8 cellular contexts compared by ENCODE assay signal in genomic region chr22:20116951-20117645, GRCh38. TPM values are rescaled to one million over a fixed set of nuclear protein-coding genes. Genes with fewer than 3 reads are reported as not detected.
A peak's percentile ranks its signal among the peaks of the same experiment; 100 is the strongest.
DNase-seq lines count a peak whose midpoint lies in the region; ATAC-seq and TF ChIP-seq lines count a peak whose summit lies in the region.

TSS of gene TRMT2A (minus strand) at chr22:20117226. CDS start at chr22:20116906, 320 bp downstream.

- peak within 1 kb of the TSS; percentile 91 for H3K27ac Mint-ChIP-seq in activated CD8-positive, alpha-beta memory T cell treated with anti-CD3 and anti-CD28 coated beads, Interleukin-2, amount 10 ng/mL, durations not matched to agents 7 days and 5 days
- H3K27ac Mint-ChIP-seq in endodermal cell = peak within 1 kb of the TSS; percentile 94

- H3K9ac ChIP-seq in endodermal cell (ENCODE audit: extremely low read depth, low read length, poor library complexity, severe bottlenecking) = peak within 1 kb of the TSS; percentile 95

- peak within 1 kb of the TSS; percentile 89 for H3K4me3 Mint-ChIP-seq in activated CD8-positive, alpha-beta memory T cell treated with anti-CD3 and anti-CD28 coated beads, Interleukin-2, amount 10 ng/mL, durations not matched to agents 7 days and 5 days
- H3K4me3 Mint-ChIP-seq in endodermal cell = peak within 1 kb of the TSS; percentile 89

- WGBS in endodermal cell (ENCODE audit: insufficient coverage in 1 of 2, insufficient read length in 1 of 2), 2 experiments = 0% methylated on average over 23 to 93 of the region's 93 CpGs
- WGBS in mesodermal cell (ENCODE audit: insufficient coverage in 2 of 2), 2 experiments = 0% methylated on average over 60 to 73 of the region's 93 CpGs

- DNase-seq in COR-L47 (lab: John Stamatoyannopoulos, UW) (peak; percentile 98), HUDEP-2 (lab: John Stamatoyannopoulos, UW; ENCODE audit: unreplicated experiment in 76 of 76) (peak; percentile 61 to 98 (median 95)), NOMO-1 treated with dmso at 0.1 percent for 144 hours (lab: John Stamatoyannopoulos, UW; ENCODE audit: unreplicated experiment) (peak; percentile 95), endodermal cell (peak; percentile 99)
- peak; percentile 98 for DNase-seq in activated CD8-positive, alpha-beta memory T cell treated with anti-CD3 and anti-CD28 coated beads, Interleukin-2, amount 10 ng/mL, durations not matched to agents 7 days and 5 days
- DNase-seq in stimulated activated CD8-positive, alpha-beta memory T cell treated with anti-CD3 and anti-CD28 coated beads, Interleukin-15, amount 100 ng/mL, for 4 hours (ENCODE audit: low read depth in 2 of 2) = peak; percentile 93 to 96

- no peaks in the 10 kb centered on the region for H3K27me3 Mint-ChIP-seq in activated CD8-positive, alpha-beta memory T cell treated with anti-CD3 and anti-CD28 coated beads, Interleukin-2, amount 10 ng/mL, durations not matched to agents 7 days and 5 days
- no peaks in the 10 kb centered on the region for H3K27me3 Mint-ChIP-seq in endodermal cell (ENCODE audit: insufficient read depth)

- peak; percentile 29 for TF ChIP-seq CTCF in endodermal cell (conservative IDR thresholded peaks at IDR 0.05)

- H3K4me1 ChIP-seq in endodermal cell (ENCODE audit: control insufficient read depth, insufficient read depth, low read length) (peaks cover 7% of the 10 kb centered on the region), mesodermal cell (ENCODE audit: control insufficient read depth, insufficient read depth, low read length, poor library complexity, severe bottlenecking) (peaks cover 16% of the 10 kb centered on the region)

- H3K9me3 ChIP-seq in endodermal cell (ENCODE audit: control insufficient read depth, low read length) (no peaks in the 10 kb centered on the region), mesodermal cell (ENCODE audit: control insufficient read depth, low read length) (no peaks in the 10 kb centered on the region)

- no peaks in the 10 kb centered on the region for H3K27me3 ChIP-seq in endodermal cell (ENCODE audit: control insufficient read depth, insufficient read depth, low read length, poor library complexity, severe bottlenecking)

- CTCF ChIA-PET in activated CD8-positive, alpha-beta memory T cell treated with anti-CD3 and anti-CD28 coated beads, Interleukin-2, amount 10 ng/mL, durations not matched to agents 7 days and 5 days (lab: Charles Lee) = interaction anchor here (0.8 to 2.6 kb wide), 8 partner anchors 12 to 146 kb away, joined by 3 to 17 read pairs (median 4); no protein-coding TSS in a partner anchor

- peak; percentile 47 for ATAC-seq in GM21367 (IDR thresholded peaks at IDR 0.05; ENCODE audit: unreplicated experiment)
- ATAC-seq in activated CD8-positive, alpha-beta memory T cell treated with anti-CD3 and anti-CD28 coated beads, Interleukin-2, amount 10 ng/mL, durations not matched to agents 7 days and 5 days = peak; percentile 86

- H3K27ac ChIP-seq in endodermal cell (ENCODE audit: low read depth, low read length) (peak within 1 kb of the TSS; percentile 88), mesodermal cell (ENCODE audit: low read depth, low read length, severe bottlenecking) (peak within 1 kb of the TSS; percentile 82)

- H3K4me3 ChIP-seq in endodermal cell (ENCODE audit: low read length) (peak within 1 kb of the TSS; percentile 95), mesodermal cell (ENCODE audit: extremely low read depth, insufficient read depth, low read length, poor library complexity, severe bottlenecking) (peak within 1 kb of the TSS; percentile 98)

- peaks cover 44% of the 10 kb centered on the region for H3K36me3 Mint-ChIP-seq in activated CD8-positive, alpha-beta memory T cell treated with anti-CD3 and anti-CD28 coated beads, Interleukin-2, amount 10 ng/mL, durations not matched to agents 7 days and 5 days
- peaks cover 41% of the 10 kb centered on the region for H3K36me3 Mint-ChIP-seq in endodermal cell (ENCODE audit: low read depth)

- H3K36me3 ChIP-seq in endodermal cell (ENCODE audit: control insufficient read depth, insufficient read depth, low read length) = peaks cover 56% of the 10 kb centered on the region
- peaks cover 78% of the 10 kb centered on the region for H3K36me3 ChIP-seq in mesodermal cell (ENCODE audit: control insufficient read depth, insufficient read depth, low read length)

- peaks cover 62% of the 10 kb centered on the region for H3K4me1 Mint-ChIP-seq in activated CD8-positive, alpha-beta memory T cell treated with anti-CD3 and anti-CD28 coated beads, Interleukin-2, amount 10 ng/mL, durations not matched to agents 7 days and 5 days
- H3K4me1 Mint-ChIP-seq in endodermal cell = peaks cover 5% of the 10 kb centered on the region

- H3K9me3 Mint-ChIP-seq in activated CD8-positive, alpha-beta memory T cell treated with anti-CD3 and anti-CD28 coated beads, Interleukin-2, amount 10 ng/mL, durations not matched to agents 7 days and 5 days (ENCODE audit: low read depth) = no peaks in the 10 kb centered on the region
- no peaks in the 10 kb centered on the region for H3K9me3 Mint-ChIP-seq in endodermal cell

RNA-seq across cellular contexts. Expression of gene TRMT2A, which starts in this region (rescaled TPM):
- 100 to 1,000 TPM in 1 of 2 experiments, 10 to 100 TPM in 1; 98.1 to 140 TPM for total RNA-seq in activated CD8-positive, alpha-beta memory T cell treated with anti-CD3 and anti-CD28 coated beads, Interleukin-2, amount 10 ng/mL, durations not matched to agents 7 days and 5 days
- total RNA-seq in endodermal cell = 10 to 100 TPM; 45.6 to 55.2 TPM
- polyA plus RNA-seq in endodermal cell (2013, experiment 1 of 2) = 44.3 TPM
- 33.8 TPM for polyA plus RNA-seq in endodermal cell (2013, experiment 2 of 2)
- 22.9 TPM for polyA plus RNA-seq in mesodermal cell (2013, experiment 1 of 2)
- 24.9 TPM for polyA plus RNA-seq in mesodermal cell (2013, experiment 2 of 2)

Comparison
In these comparisons a context has a peak if more than half of its experiments do, and no peak if none do; other contexts are left out.
1. Peak in every context shown above with its lines: DNase-seq, ATAC-seq, H3K4me3 ChIP-seq and H3K27ac ChIP-seq.